In genomic region chr2:217434183-217434620, GRCh38 we compare ENCODE assay signal across 9 cellular contexts.
DNase-seq lines count a peak whose midpoint lies in the region; ATAC-seq, FAIRE-seq and TF ChIP-seq lines count a peak whose summit lies in the region.
"Had no signal": no experiment of that assay in that cellular context is flagged by ENCODE, and none has a peak within 500 bp of the region (broad histone marks: within the 10 kb centered on the region; RNA-seq: fewer than 3 reads in every experiment).

No MANE protein-coding gene starts in this region.

- no peaks in the 10 kb centered on the region for H3K36me3 Mint-ChIP-seq in activated CD4-positive, alpha-beta T cell treated with anti-CD3 and anti-CD28 coated beads for 36 hours (ENCODE audit: low read depth)

- no peak for TF ChIP-seq CTCF in Panc1 (IDR thresholded peaks at IDR 0.05)

- H3K27me3 Mint-ChIP-seq in activated CD4-positive, alpha-beta T cell treated with anti-CD3 and anti-CD28 coated beads for 36 hours, result no peaks in the 10 kb centered on the region

- FAIRE-seq in islet of Langerhans (lab: Jason Lieb, UNC) (peak; percentile 88), small intestine (lab: Jason Lieb, UNC) (no peak)

- WGBS in small intestine, 3 donors, result 0 to 3% (median 2%) methylated on average over 3 of the region's 3 CpGs

- H3K36me3 ChIP-seq in Panc1 (ENCODE audit: control insufficient read depth, insufficient read depth, low read length), result no peaks in the 10 kb centered on the region
- no peaks in the 10 kb centered on the region for H3K36me3 ChIP-seq in small intestine (ENCODE audit: control insufficient read depth in 2 of 2, insufficient read depth in 2 of 2, low read length in 2 of 2)

- H3K9me3 Mint-ChIP-seq in activated CD4-positive, alpha-beta T cell treated with anti-CD3 and anti-CD28 coated beads for 36 hours (ENCODE audit: low read depth), result no peaks in the 10 kb centered on the region

- in situ Hi-C loops in Panc1 (cut with HindIII; ENCODE audit: low pct_unique_long_range_greater_than_20kb, low sequenced_read_pairs), result no loop called here

- H3K9me3 ChIP-seq in Panc1 (ENCODE audit: control insufficient read depth, insufficient read depth, low read depth, low read length) (no peaks in the 10 kb centered on the region), small intestine (ENCODE audit: control insufficient read depth, low read depth) (no peaks in the 10 kb centered on the region)

- intact Hi-C loops in activated CD4-positive, alpha-beta T cell treated with anti-CD3 and anti-CD28 coated beads for 36 hours (cut with DNase I, micrococcal nuclease), result no loop called here
- intact Hi-C loops in Panc1 (cut with micrococcal nuclease; ENCODE audit: unreplicated experiment), result no loop called here

- H3K4me3 Mint-ChIP-seq in activated CD4-positive, alpha-beta T cell treated with anti-CD3 and anti-CD28 coated beads for 36 hours, result no peak overlapping the region
- H3K4me3 Mint-ChIP-seq: B cell had no signal

- POLR2A ChIA-PET in activated CD4-positive, alpha-beta T cell treated with anti-CD3 and anti-CD28 coated beads for 36 hours (lab: Charles Lee), result no interaction called here
- POLR2A ChIA-PET in Panc1 (lab: Charles Lee), result no interaction called here

- peaks cover 12% of the 10 kb centered on the region for H3K4me1 Mint-ChIP-seq in activated CD4-positive, alpha-beta T cell treated with anti-CD3 and anti-CD28 coated beads for 36 hours

- peak; percentile 94 for ATAC-seq in activated CD4-positive, alpha-beta T cell treated with anti-CD3 and anti-CD28 coated beads for 36 hours
- ATAC-seq in Panc1, result peak; percentile 93

- H3K4me1 ChIP-seq in Panc1 (ENCODE audit: control insufficient read depth, insufficient read depth, low read length) (no peaks in the 10 kb centered on the region; the same call in 1 of the 2 replicates), small intestine (ENCODE audit: control insufficient read depth in 2 of 2, insufficient read depth in 1 of 2, low read depth in 1 of 2, low read length in 1 of 2) (peaks cover 0 to 12% of the 10 kb centered on the region in 2 donors)

- no peak overlapping the region for H3K4me3 ChIP-seq in Panc1 (ENCODE audit: low read depth in 2 of 2, low read length in 2 of 2)
- H3K4me3 ChIP-seq in small intestine (ENCODE audit: low read depth in 1 of 2, low read length in 2 of 2), result no peak overlapping the region

- H3K27me3 ChIP-seq in Panc1 (ENCODE audit: control insufficient read depth, insufficient read depth, low read length), result no peaks in the 10 kb centered on the region
- no peaks in the 10 kb centered on the region for H3K27me3 ChIP-seq in small intestine (ENCODE audit: control insufficient read depth in 2 of 2, insufficient read depth in 2 of 2, low read length in 2 of 2)

- no TSS peak for BruUV-seq in Panc1 (replicated peaks; lab: Mats Ljungman, UMichigan)

- H3K27ac Mint-ChIP-seq in activated CD4-positive, alpha-beta T cell treated with anti-CD3 and anti-CD28 coated beads for 36 hours, result no peak overlapping the region
- H3K27ac Mint-ChIP-seq: B cell had no signal

- CTCF ChIA-PET in activated CD4-positive, alpha-beta T cell treated with anti-CD3 and anti-CD28 coated beads for 36 hours (lab: Charles Lee), result interaction anchor here (1.2 kb wide), 1 partner anchor 216 kb away, joined by 4 read pairs; no protein-coding TSS in a partner anchor
- CTCF ChIA-PET in Panc1 (lab: Charles Lee), result no interaction called here

- DNase-seq in activated CD4-positive, alpha-beta T cell treated with anti-CD3 and anti-CD28 coated beads for 36 hours, result peak; percentile 49
- DNase-seq in activated CD4-positive, alpha-beta T cell treated with anti-CD3 and anti-CD28 coated beads, Interleukin-2, amount 50 U/mL, for 48 hours, result no peak
- DNase-seq in GOT3 (lab: John Stamatoyannopoulos, UW), result peak; percentile 48
- DNase-seq in KG1 (lab: John Stamatoyannopoulos, UW), result peak; percentile 4
- DNase-seq in Panc1 (ENCODE audit: low read depth, low spot score), result no peak
- DNase-seq in caudate nucleus (lab: John Stamatoyannopoulos, UW), result peak; percentile 20 to 97 (median 80)
- DNase-seq in small intestine, result peak; percentile 76

- H3K27ac ChIP-seq in Panc1 (ENCODE audit: low read length) (no peak overlapping the region), caudate nucleus (ENCODE audit: low read depth, low read length) (peak overlapping the region; percentile 23), small intestine (ENCODE audit: low read depth in 1 of 2, low read length in 1 of 2) (peak overlapping the region in 1 of 2 donors; percentile 76)

Comparison
In these comparisons a context has a peak if more than half of its experiments do, and no peak if none do; other contexts are left out.
1. DNase-seq: peak in activated CD4-positive, alpha-beta T cell treated with anti-CD3 and anti-CD28 coated beads for 36 hours (single experiment), GOT3 (single experiment), KG1 (single experiment), caudate nucleus (61 of 61) and small intestine (single experiment); none in activated CD4-positive, alpha-beta T cell treated with anti-CD3 and anti-CD28 coated beads, Interleukin-2, amount 50 U/mL, for 48 hours (0 of 2) and Panc1 (single experiment).